Comparison of ENCODE assay signal across 38 cellular contexts in genomic region chr16:21242756-21243155, GRCh38. TPM values are rescaled to one million over a fixed set of nuclear protein-coding genes. Genes with fewer than 3 reads are reported as not detected.
A peak's percentile ranks its signal among the peaks of the same experiment; 100 is the strongest.
DNase-seq lines count a peak whose midpoint lies in the region; ATAC-seq and TF ChIP-seq lines count a peak whose summit lies in the region.
"Had no signal": no experiment of that assay in that cellular context is flagged by ENCODE, and none has a peak within 500 bp of the region (broad histone marks: within the 10 kb centered on the region; RNA-seq: fewer than 3 reads in every experiment).

No MANE protein-coding gene starts in this region.

- no peak overlapping the region for H3K4me3 Mint-ChIP-seq in activated CD4-positive, alpha-beta memory T cell treated with anti-CD3 and anti-CD28 coated beads for 36 hours
- H3K4me3 Mint-ChIP-seq: B cell; CD14-positive monocyte; CD4-positive, alpha-beta memory T cell; CD4-positive, alpha-beta T cell; CD4-positive, CD25-positive, alpha-beta regulatory T cell; CD8-positive, alpha-beta memory T cell; CD8-positive, alpha-beta T cell had no signal

- intact Hi-C loops in activated CD4-positive, alpha-beta memory T cell treated with anti-CD3 and anti-CD28 coated beads for 36 hours (cut with micrococcal nuclease) = no loop called here
- intact Hi-C loops in thyroid gland (cut with DNase I) = no loop called here

- ATAC-seq in HG02759 (IDR thresholded peaks at IDR 0.05; ENCODE audit: unreplicated experiment) = no peak
- ATAC-seq: A549; CD8-positive, alpha-beta T cell had no signal

- 37 to 38% methylated on average over 2 of the region's 2 CpGs for WGBS in thyroid gland, 2 donors

- CTCF ChIA-PET in activated CD4-positive, alpha-beta memory T cell treated with anti-CD3 and anti-CD28 coated beads for 36 hours (lab: Charles Lee) = no interaction called here

- H3K36me3 Mint-ChIP-seq in activated CD4-positive, alpha-beta memory T cell treated with anti-CD3 and anti-CD28 coated beads for 36 hours = no peaks in the 10 kb centered on the region
- H3K36me3 Mint-ChIP-seq: CD14-positive monocyte; CD4-positive, alpha-beta memory T cell; CD4-positive, CD25-positive, alpha-beta regulatory T cell; CD8-positive, alpha-beta memory T cell; CD8-positive, alpha-beta T cell had no signal

- TF ChIP-seq CTCF in cardiac fibroblast (IDR thresholded peaks at IDR 0.05; ENCODE audit: low read depth, low read length) (no peak), fibroblast of pulmonary artery (IDR thresholded peaks at IDR 0.05; ENCODE audit: low read length, missing control alignments) (no peak), fibroblast of the aortic adventitia (IDR thresholded peaks at IDR 0.05; ENCODE audit: insufficient read depth, low read length) (no peak), thyroid gland (IDR thresholded peaks at IDR 0.05) (no peak)

- H3K27me3 Mint-ChIP-seq in activated CD4-positive, alpha-beta memory T cell treated with anti-CD3 and anti-CD28 coated beads for 36 hours = peaks cover 10% of the 10 kb centered on the region

- H3K27ac Mint-ChIP-seq in activated CD4-positive, alpha-beta memory T cell treated with anti-CD3 and anti-CD28 coated beads for 36 hours = no peak overlapping the region
- H3K27ac Mint-ChIP-seq: B cell; CD14-positive monocyte; CD4-positive, alpha-beta memory T cell; CD4-positive, alpha-beta T cell; CD4-positive, CD25-positive, alpha-beta regulatory T cell; CD8-positive, alpha-beta memory T cell; CD8-positive, alpha-beta T cell had no signal

- H3K4me3 ChIP-seq in cardiac fibroblast (replicated peaks in 1 of 2; ENCODE audit: low read depth in 2 of 2, low read length in 2 of 2) (no peak overlapping the region), fibroblast of pulmonary artery (replicated peaks; ENCODE audit: low read depth, low read length) (no peak overlapping the region), fibroblast of the aortic adventitia (ENCODE audit: low read depth, low read length) (no peak overlapping the region), thyroid gland (replicated peaks in 1 of 3) (no peak overlapping the region)
- H3K4me3 ChIP-seq: A549; BLaER1; BLaER1 treated with 17β-estradiol and CSF1 and Interleukin-3, amounts not matched to agents 10 nM and 100 nM had no signal

- peak; percentile 20 to 58 for DNase-seq in cardiac fibroblast (ENCODE audit: low read depth in 2 of 2)
- DNase-seq in fibroblast of pulmonary artery (ENCODE audit: low read depth) = peak; percentile 62
- peak; percentile 90 for DNase-seq in fibroblast of the aortic adventitia (ENCODE audit: low read depth)
- DNase-seq in superior temporal gyrus (ENCODE audit: extremely low spot score) = peak; percentile 23
- no peak for DNase-seq in activated CD4-positive, alpha-beta memory T cell treated with anti-CD3 and anti-CD28 coated beads for 36 hours
- DNase-seq in thyroid gland = no peak
- DNase-seq in activated T-cell treated with anti-CD3 and anti-CD28 coated beads, Interleukin-2, amount 50 U/mL, for 1 hour = no peak
- DNase-seq: 8988T; ACHN; AML-193; BE2C; C1 segment of cervical spinal cord; Caco-2; Calu3; CD4-positive, alpha-beta memory T cell; CD4-positive, alpha-beta T cell; CD4-positive, CD25-positive, alpha-beta regulatory T cell; CD8-positive, alpha-beta memory T cell; CD8-positive, alpha-beta T cell; COR-L47; DMS 273 treated with DMSO at 0.1 percent for 48 hours; DMS153; DMS53; DMS79; DMS79 treated with DMSO at 0.1 percent for 48 hours; DND-41; EL had no signal

- H3K27ac ChIP-seq in thyroid gland = no peak overlapping the region
- H3K27ac ChIP-seq: 22Rv1; A549; BLaER1; BLaER1 treated with 17β-estradiol and CSF1 and Interleukin-3, amounts not matched to agents 10 nM and 100 nM; C4-2B had no signal

- H3K9me3 ChIP-seq in thyroid gland = no peaks in the 10 kb centered on the region
- H3K9me3 ChIP-seq: A549; BE2C; BLaER1; BLaER1 treated with 17β-estradiol and CSF1 and Interleukin-3, amounts not matched to agents 10 nM and 100 nM; Caco-2 had no signal

- H3K36me3 ChIP-seq in thyroid gland = no peaks in the 10 kb centered on the region
- H3K36me3 ChIP-seq: BE2C; BLaER1; BLaER1 treated with 17β-estradiol and CSF1 and Interleukin-3, amounts not matched to agents 10 nM and 100 nM had no signal

- no peak for TF ChIP-seq POLR2A in thyroid gland (IDR thresholded peaks at IDR 0.05)

- H3K4me1 ChIP-seq in thyroid gland = no peaks in the 10 kb centered on the region
- H3K4me1 ChIP-seq: BE2C; BLaER1; BLaER1 treated with 17β-estradiol and CSF1 and Interleukin-3, amounts not matched to agents 10 nM and 100 nM had no signal

- POLR2A ChIA-PET in activated CD4-positive, alpha-beta memory T cell treated with anti-CD3 and anti-CD28 coated beads for 36 hours (lab: Charles Lee) = no interaction called here

- H3K4me1 Mint-ChIP-seq in activated CD4-positive, alpha-beta memory T cell treated with anti-CD3 and anti-CD28 coated beads for 36 hours (ENCODE audit: low read depth) = no peaks in the 10 kb centered on the region
- H3K4me1 Mint-ChIP-seq: B cell; CD14-positive monocyte; CD4-positive, alpha-beta memory T cell; CD8-positive, alpha-beta memory T cell had no signal

- H3K27me3 ChIP-seq in thyroid gland = no peaks in the 10 kb centered on the region
- H3K27me3 ChIP-seq: BLaER1; BLaER1 treated with 17β-estradiol and CSF1 and Interleukin-3, amounts not matched to agents 10 nM and 100 nM had no signal

- no peaks in the 10 kb centered on the region for H3K9me3 Mint-ChIP-seq in activated CD4-positive, alpha-beta memory T cell treated with anti-CD3 and anti-CD28 coated beads for 36 hours
- H3K9me3 Mint-ChIP-seq: CD14-positive monocyte; CD4-positive, alpha-beta memory T cell; CD4-positive, alpha-beta T cell; CD8-positive, alpha-beta memory T cell; CD8-positive, alpha-beta T cell had no signal

RNA-seq across cellular contexts. Expression of gene ANKS4B, which starts 9.3 kb away (rescaled TPM):
- total RNA-seq in fibroblast of the aortic adventitia (ENCODE audit: low replicate concordance) = not detected in 2 replicates
- not detected for total RNA-seq in activated CD4-positive, alpha-beta memory T cell treated with anti-CD3 and anti-CD28 coated beads for 36 hours
- not detected for total RNA-seq in thyroid gland
- total RNA-seq: A172; A673; B cell; CD4-positive, alpha-beta memory T cell; CD4-positive, alpha-beta T cell; CD4-positive, CD25-positive, alpha-beta regulatory T cell; CD8-positive, alpha-beta memory T cell; CD8-positive, alpha-beta T cell; Daoy had no signal

RNA-seq across cellular contexts. Expression of gene ZP2, which starts 31.4 kb away (rescaled TPM):
- total RNA-seq in fibroblast of the aortic adventitia (ENCODE audit: low replicate concordance) = not detected in 2 replicates
- total RNA-seq in activated CD4-positive, alpha-beta memory T cell treated with anti-CD3 and anti-CD28 coated beads for 36 hours = not detected
- total RNA-seq in thyroid gland = under 1 TPM in 1 of 4 donors, not detected in 3; 0.63 TPM
- total RNA-seq: A172; A673; B cell; Caco-2; Calu3; CD4-positive, alpha-beta memory T cell; CD4-positive, alpha-beta T cell; CD4-positive, CD25-positive, alpha-beta regulatory T cell; CD8-positive, alpha-beta memory T cell; CD8-positive, alpha-beta T cell; Daoy had no signal

RNA-seq across cellular contexts. Expression of gene CRYM, which starts 35.3 kb away (rescaled TPM):
- 2.0 and 2.8 TPM in 2 replicates for total RNA-seq in fibroblast of the aortic adventitia (ENCODE audit: low replicate concordance)
- total RNA-seq in activated CD4-positive, alpha-beta memory T cell treated with anti-CD3 and anti-CD28 coated beads for 36 hours = not detected
- under 1 TPM in 1 of 4 donors, not detected in 3; 0.81 TPM for total RNA-seq in thyroid gland
- total RNA-seq: A673; Caco-2; CD4-positive, alpha-beta memory T cell; CD4-positive, alpha-beta T cell; CD4-positive, CD25-positive, alpha-beta regulatory T cell; CD8-positive, alpha-beta memory T cell; CD8-positive, alpha-beta T cell; Daoy had no signal

Comparison
In these comparisons a context has a peak if more than half of its experiments do, and no peak if none do; other contexts are left out.
1. DNase-seq: peak in cardiac fibroblast (2 of 2), fibroblast of pulmonary artery (single experiment), fibroblast of the aortic adventitia (single experiment) and superior temporal gyrus (single experiment); none in activated CD4-positive, alpha-beta memory T cell treated with anti-CD3 and anti-CD28 coated beads for 36 hours (single experiment), thyroid gland (0 of 2) and activated T-cell treated with anti-CD3 and anti-CD28 coated beads, Interleukin-2, amount 50 U/mL, for 1 hour (single experiment).